10 cellular contexts compared by ENCODE assay signal in the genomic region with DNA sequence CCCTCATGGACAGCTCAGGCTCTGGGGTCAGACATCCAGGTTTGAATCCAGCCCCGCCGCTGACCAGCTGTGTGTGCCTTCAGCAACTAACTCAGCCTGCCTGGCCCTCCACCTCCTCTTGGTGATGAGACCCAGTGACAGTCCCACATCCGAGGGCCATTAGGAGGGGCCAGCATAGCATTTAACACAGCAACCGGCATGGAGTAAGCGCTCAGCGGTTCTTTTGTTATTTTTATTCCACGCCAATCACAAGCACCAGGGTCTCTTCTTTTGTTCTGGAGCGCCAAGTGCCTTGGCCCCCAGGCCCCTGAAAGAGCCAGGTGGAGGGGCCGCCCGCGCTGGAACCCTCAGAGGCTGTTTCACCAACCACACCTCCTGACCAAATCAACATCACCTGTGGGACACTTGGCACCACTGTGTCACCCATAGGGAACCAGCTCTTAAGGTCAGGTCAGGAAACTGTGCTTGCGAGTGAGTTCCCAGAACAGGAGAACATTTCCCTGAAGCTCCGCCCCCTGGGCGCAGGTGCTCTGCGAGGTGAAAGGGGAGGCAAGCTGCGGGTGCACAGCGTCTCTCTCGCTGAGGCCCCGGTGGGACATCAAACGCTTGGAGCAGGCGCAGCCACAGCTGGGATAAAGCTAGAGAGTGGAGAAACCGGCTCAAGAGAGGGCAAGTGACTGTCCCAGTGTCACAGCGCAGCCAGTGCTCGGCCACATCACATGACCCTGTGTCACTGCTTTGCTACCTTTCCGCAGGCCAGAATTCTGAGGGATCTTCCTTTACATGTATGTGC.
DNase-seq lines count a peak whose midpoint lies in the region; ATAC-seq and TF ChIP-seq lines count a peak whose summit lies in the region.
"Had no signal": no experiment of that assay in that cellular context is flagged by ENCODE, and none has a peak within 500 bp of the region (broad histone marks: within the 10 kb centered on the region; RNA-seq: fewer than 3 reads in every experiment).

No MANE protein-coding gene starts in this region.

- H3K9me3 ChIP-seq in endodermal cell (ENCODE audit: control insufficient read depth, low read length), result no peaks in the 10 kb centered on the region
- no peaks in the 10 kb centered on the region for H3K9me3 ChIP-seq in heart right ventricle
- no peaks in the 10 kb centered on the region for H3K9me3 ChIP-seq in OCI-LY7 (ENCODE audit: low read length)
- H3K9me3 ChIP-seq: A549 had no signal

- POLR2A ChIA-PET in activated CD4-positive, alpha-beta T cell treated with anti-CD3 and anti-CD28 coated beads for 36 hours (lab: Charles Lee), result interaction anchor here (0.6 kb wide), 1 partner anchor 16 kb away, joined by 4 read pairs; no protein-coding TSS in a partner anchor
- POLR2A ChIA-PET in OCI-LY7 (lab: Charles Lee), result no interaction called here

- H3K9me2 ChIP-seq in OCI-LY7 (ENCODE audit: insufficient read depth, low read length), result no peaks in the 10 kb centered on the region

- H3K4me3 ChIP-seq in endodermal cell (ENCODE audit: low read length) (peak overlapping the region; percentile 33), heart right ventricle (no peak overlapping the region), OCI-LY7 (ENCODE audit: low read depth, low read length, poor library complexity, severe bottlenecking) (no peak overlapping the region)
- H3K4me3 ChIP-seq: A549 had no signal

- H3K4me1 Mint-ChIP-seq in activated CD4-positive, alpha-beta T cell treated with anti-CD3 and anti-CD28 coated beads for 36 hours, result peaks cover 32% of the 10 kb centered on the region
- H3K4me1 Mint-ChIP-seq in endodermal cell, result peaks cover 14% of the 10 kb centered on the region

- no TSS peak for BruUV-seq in OCI-LY7 (replicated peaks; lab: Mats Ljungman, UMichigan)

- H3K79me2 ChIP-seq in OCI-LY7 (ENCODE audit: insufficient read depth, low read depth, low read length), result no peaks in the 10 kb centered on the region

- CTCF ChIA-PET in activated CD4-positive, alpha-beta T cell treated with anti-CD3 and anti-CD28 coated beads for 36 hours (lab: Charles Lee), result interaction anchor here (0.6 to 1.2 kb wide), 2 partner anchors 95 to 973 kb away, joined by 3 read pairs; no protein-coding TSS in a partner anchor
- CTCF ChIA-PET in OCI-LY7 (lab: Charles Lee; ENCODE audit: unreplicated experiment), result no interaction called here

- no peaks in the 10 kb centered on the region for H3K9me3 Mint-ChIP-seq in activated CD4-positive, alpha-beta T cell treated with anti-CD3 and anti-CD28 coated beads for 36 hours (ENCODE audit: low read depth)
- H3K9me3 Mint-ChIP-seq in endodermal cell, result no peaks in the 10 kb centered on the region

- no peak overlapping the region for H2AFZ ChIP-seq in OCI-LY7 (ENCODE audit: low read length)

- H3K36me3 Mint-ChIP-seq in activated CD4-positive, alpha-beta T cell treated with anti-CD3 and anti-CD28 coated beads for 36 hours (ENCODE audit: low read depth), result no peaks in the 10 kb centered on the region
- no peaks in the 10 kb centered on the region for H3K36me3 Mint-ChIP-seq in endodermal cell (ENCODE audit: low read depth)
- H3K36me3 Mint-ChIP-seq: brain had no signal

- peaks cover 9% of the 10 kb centered on the region for H3K27me3 Mint-ChIP-seq in activated CD4-positive, alpha-beta T cell treated with anti-CD3 and anti-CD28 coated beads for 36 hours
- H3K27me3 Mint-ChIP-seq in endodermal cell (ENCODE audit: insufficient read depth), result peaks cover 48% of the 10 kb centered on the region

- peak; percentile 54 for ATAC-seq in activated CD4-positive, alpha-beta T cell treated with anti-CD3 and anti-CD28 coated beads for 36 hours
- no peak for ATAC-seq in heart right ventricle

- H3K4me2 ChIP-seq in OCI-LY7 (ENCODE audit: low read length), result no peak overlapping the region
- H3K4me2 ChIP-seq: A549 had no signal

- H4K20me1 ChIP-seq in OCI-LY7 (ENCODE audit: insufficient read depth, low read length), result no peaks in the 10 kb centered on the region

- peaks cover 25% of the 10 kb centered on the region for H3K27me3 ChIP-seq in endodermal cell (ENCODE audit: control insufficient read depth, insufficient read depth, low read length, poor library complexity, severe bottlenecking)
- peaks cover 0 to 15% (median 4%) of the 10 kb centered on the region in 7 donors for H3K27me3 ChIP-seq in heart right ventricle

- TF ChIP-seq CTCF in endodermal cell (conservative IDR thresholded peaks at IDR 0.05), result no peak
- no peak for TF ChIP-seq CTCF in heart right ventricle (IDR thresholded peaks at IDR 0.05)
- no peak for TF ChIP-seq CTCF in OCI-LY7 (conservative IDR thresholded peaks at IDR 0.05; ENCODE audit: low read length)

- no peak overlapping the region for H3K4me3 Mint-ChIP-seq in activated CD4-positive, alpha-beta T cell treated with anti-CD3 and anti-CD28 coated beads for 36 hours
- peak overlapping the region; percentile 38 for H3K4me3 Mint-ChIP-seq in endodermal cell
- H3K4me3 Mint-ChIP-seq: brain had no signal

- H3K27ac ChIP-seq in endodermal cell (ENCODE audit: low read depth, low read length) (no peak overlapping the region), heart right ventricle (no peak overlapping the region), OCI-LY7 (ENCODE audit: low read depth, low read length, poor library complexity, severe bottlenecking) (no peak overlapping the region)
- H3K27ac ChIP-seq: A549 had no signal

- H3K36me3 ChIP-seq in endodermal cell (ENCODE audit: control insufficient read depth, insufficient read depth, low read length), result no peaks in the 10 kb centered on the region
- H3K36me3 ChIP-seq in heart right ventricle, result no peaks in the 10 kb centered on the region
- H3K36me3 ChIP-seq in OCI-LY7 (ENCODE audit: insufficient read depth, low read length), result no peaks in the 10 kb centered on the region

- peaks cover 12% of the 10 kb centered on the region for H3K4me1 ChIP-seq in endodermal cell (ENCODE audit: control insufficient read depth, insufficient read depth, low read length)
- peaks cover 7 to 16% (median 13%) of the 10 kb centered on the region in 9 donors for H3K4me1 ChIP-seq in heart right ventricle
- H3K4me1 ChIP-seq in OCI-LY7 (ENCODE audit: insufficient read depth, low read length, poor library complexity, severe bottlenecking), result peaks cover 10% of the 10 kb centered on the region
- H3K4me1 ChIP-seq: A549 had no signal

- DNase-seq in NCI-H2107 treated with DMSO at 0.1 percent for 48 hours (lab: John Stamatoyannopoulos, UW; ENCODE audit: unreplicated experiment) (peak; percentile 45), NCI-H2107 (lab: John Stamatoyannopoulos, UW) (no peak), endodermal cell (peak; percentile 87), heart right ventricle (no peak), NCI-H187 treated with DMSO at 0.1 percent for 48 hours (lab: John Stamatoyannopoulos, UW) (no peak), OCI-LY7 (ENCODE audit: low spot score) (no peak)
- DNase-seq in activated CD4-positive, alpha-beta T cell treated with anti-CD3 and anti-CD28 coated beads for 36 hours, result peak; percentile 60
- DNase-seq in stimulated activated CD4-positive, alpha-beta T cell treated with anti-CD3 and anti-CD28 coated beads, Interleukin-4, amount 100 ng/mL, for 24 hours, result peak; percentile 15

- WGBS in endodermal cell (ENCODE audit: insufficient coverage in 1 of 2, insufficient read length in 1 of 2), 2 experiments, result 23 to 35% methylated on average over 15 to 24 of the region's 25 CpGs
- WGBS in heart right ventricle, 2 donors, result 73 to 79% methylated on average over 25 of the region's 25 CpGs

- no peak overlapping the region for H3K9ac ChIP-seq in endodermal cell (ENCODE audit: extremely low read depth, low read length, poor library complexity, severe bottlenecking)

- intact Hi-C loops in activated CD4-positive, alpha-beta T cell treated with anti-CD3 and anti-CD28 coated beads for 36 hours (cut with DNase I, micrococcal nuclease), result no loop called here
- intact Hi-C loops in heart right ventricle (cut with DNase I), result no loop called here
- intact Hi-C loops in OCI-LY7 (cut with micrococcal nuclease; ENCODE audit: unreplicated experiment), result no loop called here

- no peak overlapping the region for H3K27ac Mint-ChIP-seq in activated CD4-positive, alpha-beta T cell treated with anti-CD3 and anti-CD28 coated beads for 36 hours
- H3K27ac Mint-ChIP-seq in endodermal cell, result no peak overlapping the region

Comparison
In these comparisons a context has a peak if more than half of its experiments do, and no peak if none do; other contexts are left out.
1. DNase-seq: peak in NCI-H2107 treated with DMSO at 0.1 percent for 48 hours (single experiment), activated CD4-positive, alpha-beta T cell treated with anti-CD3 and anti-CD28 coated beads for 36 hours (single experiment), endodermal cell (single experiment) and stimulated activated CD4-positive, alpha-beta T cell treated with anti-CD3 and anti-CD28 coated beads, Interleukin-4, amount 100 ng/mL, for 24 hours (single experiment); none in NCI-H2107 (single experiment), heart right ventricle (0 of 2), NCI-H187 treated with DMSO at 0.1 percent for 48 hours (single experiment) and OCI-LY7 (single experiment).